In genomic region chr1:39133340-39133684, GRCh38 we compare ENCODE assay signal across 13 cellular contexts.
DNase-seq lines count a peak whose midpoint lies in the region; ATAC-seq and TF ChIP-seq lines count a peak whose summit lies in the region.
"Had no signal": no experiment of that assay in that cellular context is flagged by ENCODE, and none has a peak within 500 bp of the region (broad histone marks: within the 10 kb centered on the region; RNA-seq: fewer than 3 reads in every experiment).

No MANE protein-coding gene starts in this region.

- H3K9me3 ChIP-seq in left ventricle myocardium inferior (replicated peaks) (no peaks in the 10 kb centered on the region), esophagus muscularis mucosa (no peaks in the 10 kb centered on the region), neuronal stem cell (replicated peaks in 1 of 2; ENCODE audit: control insufficient read depth in 2 of 2, insufficient read depth in 1 of 2, low read depth in 1 of 2, low read length in 2 of 2) (peaks cover 0 to 5% of the 10 kb centered on the region in 2 donors), BE2C (no peaks in the 10 kb centered on the region)

- H3K9me3 Mint-ChIP-seq in activated T-cell treated with anti-CD3 and anti-CD28 coated beads, Interleukin-2, amount 50 U/mL, for 72 hours, result no peaks in the 10 kb centered on the region
- H3K9me3 Mint-ChIP-seq: naive B cell had no signal

- H3K27me3 ChIP-seq in left ventricle myocardium inferior (ENCODE audit: low read depth) (no peaks in the 10 kb centered on the region), esophagus muscularis mucosa (no peaks in the 10 kb centered on the region), neuronal stem cell (ENCODE audit: control insufficient read depth in 3 of 3, insufficient read depth in 3 of 3, low read depth in 1 of 3, low read length in 3 of 3) (no peaks in the 10 kb centered on the region), BE2C (no peaks in the 10 kb centered on the region)

- no peak for TF ChIP-seq CTCF in left ventricle myocardium inferior (IDR thresholded peaks at IDR 0.05; ENCODE audit: borderline replicate concordance)
- peak in 1 of 3 experiments; percentile 21 for TF ChIP-seq CTCF in esophagus muscularis mucosa (IDR thresholded peaks at IDR 0.05)
- no peak for TF ChIP-seq CTCF in BE2C (IDR thresholded peaks at IDR 0.05; ENCODE audit: low read depth, low read length)

- H3K4me1 ChIP-seq in left ventricle myocardium inferior (peaks cover 67% of the 10 kb centered on the region), esophagus muscularis mucosa (peaks cover 42 to 87% (median 81%) of the 10 kb centered on the region in 4 donors), neuronal stem cell (ENCODE audit: control insufficient read depth in 2 of 2, insufficient read depth in 1 of 2, low read depth in 1 of 2, low read length in 2 of 2) (peaks cover 31 to 32% of the 10 kb centered on the region in 2 donors), BE2C (no peaks in the 10 kb centered on the region)

- no peak overlapping the region for H3K23ac ChIP-seq in neuronal stem cell (ENCODE audit: low read depth, low read length, poor library complexity)

- no peak overlapping the region for H2BK15ac ChIP-seq in neuronal stem cell (ENCODE audit: low read length)

- H3K9ac ChIP-seq in neuronal stem cell (ENCODE audit: low read depth, low read length, poor library complexity), result no peak overlapping the region
- H3K9ac ChIP-seq: KMS-11 had no signal

- H3K79me1 ChIP-seq in neuronal stem cell (ENCODE audit: low read depth, low read length), result no peaks in the 10 kb centered on the region

- H3K18ac ChIP-seq in neuronal stem cell (ENCODE audit: low read length), result peak overlapping the region; percentile 48

- H2BK12ac ChIP-seq in neuronal stem cell (ENCODE audit: low read length), result no peak overlapping the region

- no peak overlapping the region for H3K14ac ChIP-seq in neuronal stem cell (ENCODE audit: low read length)

- H3K4me3 ChIP-seq in left ventricle myocardium inferior, result no peak overlapping the region
- H3K4me3 ChIP-seq in esophagus muscularis mucosa, result no peak overlapping the region
- H3K4me3 ChIP-seq in neuronal stem cell (ENCODE audit: low read length in 2 of 2), result no peak overlapping the region
- H3K4me3 ChIP-seq in BE2C (ENCODE audit: low read depth, low read length), result no peak overlapping the region

- no peak for DNase-seq in left ventricle myocardium inferior
- DNase-seq in left cardiac atrium, result no peak
- no peak for DNase-seq in esophagus muscularis mucosa (ENCODE audit: extremely low spot score)
- no peak for DNase-seq in neuronal stem cell (ENCODE audit: low spot score)
- no peak for DNase-seq in BE2C
- no peak for DNase-seq in hippocampal formation (lab: John Stamatoyannopoulos, UW)
- DNase-seq in activated T-cell treated with anti-CD3 and anti-CD28 coated beads, Interleukin-2, amount 50 U/mL, for 72 hours, result no peak
- DNase-seq: naive B cell; NCI-H2081 treated with DMSO at 0.1 percent for 48 hours; stimulated activated CD4-positive, alpha-beta T cell treated with anti-CD3 and anti-CD28 coated beads, Interleukin-2, amount 100 ng/mL, for 24 hours; stimulated activated naive CD4-positive, alpha-beta T cell had no signal

- H3K4me2 ChIP-seq in neuronal stem cell (ENCODE audit: insufficient read depth, low read length, poor library complexity, severe bottlenecking), result peak overlapping the region; percentile 37
- H3K4me2 ChIP-seq: KMS-11 had no signal

- intact Hi-C loops in left ventricle myocardium inferior (cut with micrococcal nuclease), result no loop called here
- intact Hi-C loops in left cardiac atrium (cut with DNase I), result no loop called here
- intact Hi-C loops in esophagus muscularis mucosa (cut with DNase I), result no loop called here

- H2BK120ac ChIP-seq in neuronal stem cell (ENCODE audit: low read depth, low read length), result no peak overlapping the region

- H3K27ac Mint-ChIP-seq in activated T-cell treated with anti-CD3 and anti-CD28 coated beads, Interleukin-2, amount 50 U/mL, for 72 hours, result no peak overlapping the region

- H2AFZ ChIP-seq in neuronal stem cell (ENCODE audit: low read length), result peak overlapping the region; percentile 35

- H2BK5ac ChIP-seq in neuronal stem cell (ENCODE audit: low read length), result no peak overlapping the region

- H4K8ac ChIP-seq in neuronal stem cell (ENCODE audit: low read depth, low read length), result no peak overlapping the region

- no peak overlapping the region for H2AK5ac ChIP-seq in neuronal stem cell (ENCODE audit: low read depth, low read length)

- WGBS in esophagus muscularis mucosa, result 37% methylated on average over 1 of the region's 1 CpG
- WGBS in neuronal stem cell (ENCODE audit: extremely low coverage in 2 of 2, insufficient read length in 2 of 2, insufficient replicate concordance in 1 of 2), 2 donors, result no CpG with 5 or more reads among the region's 1 CpG

- H3K4me1 Mint-ChIP-seq in activated T-cell treated with anti-CD3 and anti-CD28 coated beads, Interleukin-2, amount 50 U/mL, for 72 hours (ENCODE audit: low read depth), result no peaks in the 10 kb centered on the region

- no peak for TF ChIP-seq EP300 in esophagus muscularis mucosa (IDR thresholded peaks at IDR 0.05)

- TF ChIP-seq POLR2A in esophagus muscularis mucosa (IDR thresholded peaks at IDR 0.05; ENCODE audit: low read depth), result no peak

- ATAC-seq in left cardiac atrium (no peak), HG03045 (IDR thresholded peaks at IDR 0.05; ENCODE audit: unreplicated experiment) (no peak)
- ATAC-seq in activated T-cell treated with anti-CD3 and anti-CD28 coated beads, Interleukin-2, amount 50 U/mL, for 72 hours (replicated peaks in 1 of 2), result no peak

- no peaks in the 10 kb centered on the region for H3K27me3 Mint-ChIP-seq in activated T-cell treated with anti-CD3 and anti-CD28 coated beads, Interleukin-2, amount 50 U/mL, for 72 hours (ENCODE audit: low read depth)
- H3K27me3 Mint-ChIP-seq: naive B cell had no signal

- H3K36me3 ChIP-seq in left ventricle myocardium inferior (no peaks in the 10 kb centered on the region), esophagus muscularis mucosa (no peaks in the 10 kb centered on the region), neuronal stem cell (replicated peaks in 1 of 2; ENCODE audit: control insufficient read depth in 2 of 2, insufficient read depth in 2 of 2, low read length in 2 of 2) (peaks cover 0 to 12% of the 10 kb centered on the region in 2 donors), BE2C (no peaks in the 10 kb centered on the region)

- no peak overlapping the region for H3K4ac ChIP-seq in neuronal stem cell (ENCODE audit: low read length)

- no peaks in the 10 kb centered on the region for H3K36me3 Mint-ChIP-seq in activated T-cell treated with anti-CD3 and anti-CD28 coated beads, Interleukin-2, amount 50 U/mL, for 72 hours (ENCODE audit: insufficient read depth in 2 of 2)
- H3K36me3 Mint-ChIP-seq: naive B cell had no signal

- no peak overlapping the region for H4K91ac ChIP-seq in neuronal stem cell (ENCODE audit: low read depth, low read length, poor library complexity)

- H3K4me3 Mint-ChIP-seq in activated T-cell treated with anti-CD3 and anti-CD28 coated beads, Interleukin-2, amount 50 U/mL, for 72 hours, result no peak overlapping the region

- H3K27ac ChIP-seq in left ventricle myocardium inferior (replicated peaks) (peak overlapping the region; percentile 87), esophagus muscularis mucosa (replicated peaks in 1 of 4) (peak overlapping the region; percentile 59 to 72 (median 64)), neuronal stem cell (replicated peaks; ENCODE audit: low read length) (peak overlapping the region; percentile 99)
- H3K27ac ChIP-seq: KMS-11 had no signal
